8 cellular contexts compared by ENCODE assay signal in the genomic region with DNA sequence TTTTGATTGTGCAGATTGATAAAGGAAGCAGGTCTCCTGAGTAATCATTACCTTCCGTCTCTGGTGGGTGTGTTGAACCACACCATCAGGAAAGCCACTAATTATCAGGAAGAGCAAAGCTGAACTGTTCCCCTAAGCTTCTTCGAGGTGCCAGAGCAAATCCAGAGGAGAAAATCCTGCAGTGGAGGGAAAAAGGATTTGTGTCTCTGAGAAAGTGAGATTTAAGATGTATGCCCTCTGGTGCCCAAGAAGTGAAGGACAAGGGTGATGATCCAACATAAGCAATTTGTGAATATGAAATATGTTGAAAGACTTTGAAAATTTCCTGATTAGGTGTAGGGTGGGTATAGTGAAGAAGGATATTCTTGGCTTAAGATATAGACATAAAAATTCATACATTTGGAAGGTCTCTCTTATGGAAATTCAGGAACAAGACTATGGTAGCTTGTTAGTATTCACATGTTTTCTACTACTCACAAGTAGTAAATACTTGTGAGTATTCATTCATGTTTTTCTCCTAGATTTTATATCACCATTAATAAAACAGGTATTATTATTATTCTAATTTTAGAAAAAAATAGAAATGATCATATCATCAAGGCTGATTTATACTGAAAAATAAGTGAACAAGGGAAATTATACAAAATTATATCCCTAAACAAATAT. TPM values are rescaled to one million over a fixed set of nuclear protein-coding genes. Genes with fewer than 3 reads are reported as not detected.
DNase-seq lines count a peak whose midpoint lies in the region; ATAC-seq and TF ChIP-seq lines count a peak whose summit lies in the region.

No MANE protein-coding gene starts in this region.

- H3K27me3 ChIP-seq in BJ (ENCODE audit: control insufficient read depth, insufficient read depth, low read length) (no peaks in the 10 kb centered on the region), mesendoderm (ENCODE audit: insufficient read depth, low read length, poor library complexity) (no peaks in the 10 kb centered on the region)

- H4K5ac ChIP-seq in mesendoderm (ENCODE audit: low read length): no peak overlapping the region

- POLR2A ChIA-PET in BJ (lab: Charles Lee): no interaction called here

- no peak overlapping the region for H3K27ac ChIP-seq in mesendoderm (ENCODE audit: low read depth, low read length)

- H3K79me1 ChIP-seq in mesendoderm (ENCODE audit: low read length): no peaks in the 10 kb centered on the region

- H3K4me3 ChIP-seq in BJ (ENCODE audit: low read depth, low read length) (no peak overlapping the region), epithelial cell of esophagus (ENCODE audit: low read length) (no peak overlapping the region), mesendoderm (ENCODE audit: low read length) (no peak overlapping the region)

- ATAC-seq in GM18511 (IDR thresholded peaks at IDR 0.05; ENCODE audit: unreplicated experiment) (peak; percentile 59), GM21360 (IDR thresholded peaks at IDR 0.05; ENCODE audit: unreplicated experiment) (no peak)

- H3K79me2 ChIP-seq in mesendoderm (ENCODE audit: control insufficient read depth, insufficient read depth, low read length): no peaks in the 10 kb centered on the region

- no peak overlapping the region for H4K8ac ChIP-seq in mesendoderm (ENCODE audit: low read depth, low read length)

- H2BK120ac ChIP-seq in mesendoderm (ENCODE audit: low read depth, low read length): no peak overlapping the region

- no peak overlapping the region for H2BK15ac ChIP-seq in mesendoderm (replicated peaks; ENCODE audit: low read depth)

- H3K9ac ChIP-seq in mesendoderm (ENCODE audit: low read length): no peak overlapping the region

- H3K4me1 ChIP-seq in mesendoderm (ENCODE audit: control insufficient read depth, low read depth, low read length): no peaks in the 10 kb centered on the region

- no peak overlapping the region for H3K23ac ChIP-seq in mesendoderm (ENCODE audit: low read length)

- H3K36me3 ChIP-seq in BJ (ENCODE audit: control insufficient read depth, insufficient read depth, low read length) (no peaks in the 10 kb centered on the region), mesendoderm (ENCODE audit: control insufficient read depth, insufficient read depth, low read length) (no peaks in the 10 kb centered on the region)

- DNase-seq in BJ (ENCODE audit: low read depth) (no peak), NCI-H1105 treated with DMSO at 0.1 percent for 48 hours (lab: John Stamatoyannopoulos, UW) (peak; percentile 68), SKM-1 (lab: John Stamatoyannopoulos, UW; ENCODE audit: unreplicated experiment) (peak; percentile 40), epithelial cell of esophagus (ENCODE audit: low read depth) (peak; percentile 78), mesendoderm (peak; percentile 83), GOT3 (lab: John Stamatoyannopoulos, UW) (no peak)

- H3K4me2 ChIP-seq in mesendoderm (ENCODE audit: low read length): no peak overlapping the region

- no peak overlapping the region for H2BK5ac ChIP-seq in mesendoderm (ENCODE audit: low read length)

- H3K4ac ChIP-seq in mesendoderm (ENCODE audit: low read depth, low read length): no peak overlapping the region

- CTCF ChIA-PET in BJ (lab: Yijun Ruan, JAX): interaction anchor here (0.6 to 2.9 kb wide), 34 partner anchors 9 to 227 kb away, joined by 3 to 25 read pairs (median 5); a partner anchor contains a TSS

- H3K56ac ChIP-seq in mesendoderm (ENCODE audit: low read length): no peak overlapping the region

- H2AK5ac ChIP-seq in mesendoderm (ENCODE audit: low read length): no peak overlapping the region

- H3K18ac ChIP-seq in mesendoderm (ENCODE audit: low read length): no peak overlapping the region

- TF ChIP-seq CTCF in BJ (IDR thresholded peaks at IDR 0.05; ENCODE audit: insufficient read depth, low read depth, low read length): peak; percentile 74
- peak; percentile 81 for TF ChIP-seq CTCF in epithelial cell of esophagus (IDR thresholded peaks at IDR 0.05; ENCODE audit: insufficient read depth, low read depth, low read length, missing control alignments)

- WGBS in mesendoderm (ENCODE audit: extremely low coverage, insufficient coverage, low lambda C conversion rate): no CpG with 5 or more reads among the region's 2 CpGs

RNA-seq across cellular contexts. Expression of a gene that starts 34.8 kb away (rescaled TPM):
- polyA plus RNA-seq in BJ (2011; rRNA removed): 31.2 and 39.8 TPM in 2 replicates
- polyA minus RNA-seq in BJ (2011; rRNA and poly(A)+ RNA removed): 8.3 and 10.4 TPM in 2 replicates
- 42.5 TPM for polyA plus RNA-seq in mesendoderm (2013, experiment 1 of 2)
- 40.2 TPM for polyA plus RNA-seq in mesendoderm (2013, experiment 2 of 2)

RNA-seq across cellular contexts. Expression of a gene that starts 59.7 kb away (rescaled TPM):
- polyA plus RNA-seq in BJ (2011; rRNA removed): 94.5 and 119 TPM in 2 replicates
- polyA minus RNA-seq in BJ (2011; rRNA and poly(A)+ RNA removed): 84.5 and 106 TPM in 2 replicates
- 25.5 TPM for polyA plus RNA-seq in mesendoderm (2013, experiment 1 of 2)
- polyA plus RNA-seq in mesendoderm (2013, experiment 2 of 2): 25.1 TPM

Comparison
In these comparisons a context has a peak if more than half of its experiments do, and no peak if none do; other contexts are left out.
1. DNase-seq: peak in NCI-H1105 treated with DMSO at 0.1 percent for 48 hours (single experiment), SKM-1 (single experiment), epithelial cell of esophagus (single experiment) and mesendoderm (single experiment); none in BJ (single experiment) and GOT3 (single experiment).